ENCODE assay signal across 18 cellular contexts in genomic region chr3:21795152-21795837, GRCh38. TPM values are rescaled to one million over a fixed set of nuclear protein-coding genes. Genes with fewer than 3 reads are reported as not detected.
DNase-seq lines count a peak whose midpoint lies in the region; ATAC-seq lines count a peak whose summit lies in the region.
"Had no signal": no experiment of that assay in that cellular context is flagged by ENCODE, and none has a peak within 500 bp of the region (broad histone marks: within the 10 kb centered on the region; RNA-seq: fewer than 3 reads in every experiment).

No MANE protein-coding gene starts in this region.

- DNase-seq in G401 (ENCODE audit: low spot score) (peak; percentile 99), NCI-H748 treated with DMSO at 0.1 percent for 48 hours (lab: John Stamatoyannopoulos, UW) (peak; percentile 7), Right ventricle myocardium inferior (ENCODE audit: missing footprints) (peak; percentile 85), retina (peak; percentile 40)
- DNase-seq in stimulated activated CD8-positive, alpha-beta memory T cell treated with anti-CD3 and anti-CD28 coated beads, Interleukin-4, amount 100 ng/mL, for 48 hours: no peak
- DNase-seq: activated CD4-positive, alpha-beta T cell treated with anti-CD3 and anti-CD28 coated beads for 1 hour; activated CD8-positive, alpha-beta memory T cell treated with anti-CD3 and anti-CD28 coated beads, Interleukin-2, amount 50 U/mL, for 4 hours; activated naive CD4-positive, alpha-beta T cell treated with anti-CD3 and anti-CD28 coated beads for 36 hours; DMS79; effector CD4-positive, alpha-beta T cell; mammary epithelial cell; natural killer cell; NCI-H146; RPMI8226 had no signal

- intact Hi-C loops in Right ventricle myocardium inferior (cut with DNase I): loop anchor here (5.0 kb wide), 1 partner anchor 43 kb away; the partner anchor contains the start of gene ZNF385D

- peak; percentile 98 for ATAC-seq in Right ventricle myocardium inferior
- no peak for ATAC-seq in HG03521 (IDR thresholded peaks at IDR 0.05; ENCODE audit: unreplicated experiment)
- ATAC-seq in GM18502 (IDR thresholded peaks at IDR 0.05; ENCODE audit: poor library complexity, unreplicated experiment): no peak
- ATAC-seq in GM21786 (IDR thresholded peaks at IDR 0.05; ENCODE audit: unreplicated experiment): no peak
- ATAC-seq: natural killer cell had no signal

- in situ Hi-C loops in G401 (cut with HindIII; ENCODE audit: low sequenced_read_pairs): no loop called here

RNA-seq across cellular contexts. Expression of gene ZNF385D, which starts 44.3 kb away (rescaled TPM):
- total RNA-seq in G401 (2014; rRNA removed; shearing (Covaris generic)): under 0.01 and 0.03 TPM in 2 replicates
- total RNA-seq in Right ventricle myocardium inferior: 2.6 TPM
- total RNA-seq: activated naive CD4-positive, alpha-beta T cell treated with anti-CD3 and anti-CD28 coated beads for 36 hours; T-helper 2 cell treated with Interferon-gamma antibody and Interleukin-4, amounts not matched to agents 100 ng/mL and 5 ng/mL, for 36 hours had no signal
